Comparison of ENCODE assay signal across 35 cellular contexts in genomic region chr2:75964646-75965045, GRCh38.
"Had no signal": no experiment of that assay in that cellular context is flagged by ENCODE, and none has a peak within 500 bp of the region (broad histone marks: within the 10 kb centered on the region; RNA-seq: fewer than 3 reads in every experiment).

No MANE protein-coding gene starts in this region.

- H3K4me1 Mint-ChIP-seq: activated B cell treated with CpG ODN at 0.5 μM for 24 hours; activated CD4-positive, alpha-beta T cell treated with anti-CD3 and anti-CD28 coated beads, Interleukin-2, amount 10 ng/mL, durations not matched to agents 24 days and 14 days; activated naive CD8-positive, alpha-beta T cell treated with anti-CD3 and anti-CD28 coated beads for 36 hours; activated T-helper 17 cell treated with anti-CD3 and anti-CD28 coated beads, Interleukin-2, amount 50 U/mL, for 72 hours; brain; central memory CD8-positive, alpha-beta T cell had no signal

- DNase-seq: activated B cell treated with CpG ODN at 0.5 μM for 24 hours; activated CD4-positive, alpha-beta memory T cell treated with anti-CD3 and anti-CD28 coated beads for 36 hours; activated CD4-positive, alpha-beta T cell treated with anti-CD3 and anti-CD28 coated beads for 4 hours; activated CD4-positive, alpha-beta T cell treated with anti-CD3 and anti-CD28 coated beads, Interleukin-2, amount 10 ng/mL, durations not matched to agents 24 days and 14 days; activated CD4-positive, alpha-beta T cell treated with anti-CD3 and anti-CD28 coated beads, Interleukin-2, amount 50 U/mL, for 1 hour; activated CD4-positive, alpha-beta T cell treated with anti-CD3 and anti-CD28 coated beads, Interleukin-2, amount 50 U/mL, for 4 hours; activated CD4-positive, CD25-positive, alpha-beta regulatory T cell treated with anti-CD3 and anti-CD28 coated beads, Interleukin-2, amount 50 U/mL, for 72 hours; activated CD8-positive, alpha-beta memory T cell treated with anti-CD3 and anti-CD28 coated beads, Interleukin-2, amount 50 U/mL, for 4 hours; activated CD8-positive, alpha-beta T cell treated with anti-CD3 and anti-CD28 coated beads for 36 hours; activated effector memory CD4-positive, alpha-beta T cell treated with anti-CD3 and anti-CD28 coated beads, Interleukin-2, amount 50 U/mL, for 16 hours; activated gamma-delta T cell treated with Interleukin-2 at 50 U/mL for 16 hours; activated naive CD4-positive, alpha-beta T cell; activated naive CD4-positive, alpha-beta T cell treated with anti-CD3 and anti-CD28 coated beads for 36 hours; activated naive CD4-positive, alpha-beta T cell treated with anti-CD3 and anti-CD28 coated beads, Interleukin-2, amount 50 U/mL, for 16 hours; activated naive CD8-positive, alpha-beta T cell treated with anti-CD3 and anti-CD28 coated beads for 36 hours; activated T-cell treated with anti-CD3 and anti-CD28 coated beads for 4 hours; activated T-cell treated with anti-CD3 and anti-CD28 coated beads, Interleukin-2, amount 50 U/mL, for 1 hour; activated T-cell treated with anti-CD3 and anti-CD28 coated beads, Interleukin-2, amount 50 U/mL, for 4 hours; activated T-cell treated with anti-CD3 and anti-CD28 coated beads, Interleukin-2, amount 50 U/mL, for 72 hours; adrenal gland; amniotic stem cell; aorta; caudate nucleus; cerebellar nuclear complex; T-helper 2 cell; T-helper 9 cell had no signal

- H3K4me3 Mint-ChIP-seq: activated B cell treated with CpG ODN at 0.5 μM for 24 hours; activated CD4-positive, alpha-beta memory T cell treated with anti-CD3 and anti-CD28 coated beads for 36 hours; activated CD4-positive, alpha-beta T cell treated with anti-CD3 and anti-CD28 coated beads, Interleukin-2, amount 10 ng/mL, durations not matched to agents 24 days and 14 days; activated CD8-positive, alpha-beta T cell treated with anti-CD3 and anti-CD28 coated beads for 36 hours; activated naive CD4-positive, alpha-beta T cell treated with anti-CD3 and anti-CD28 coated beads for 36 hours; activated naive CD8-positive, alpha-beta T cell treated with anti-CD3 and anti-CD28 coated beads for 36 hours; activated T-cell treated with anti-CD3 and anti-CD28 coated beads, Interleukin-2, amount 50 U/mL, for 4 hours; activated T-cell treated with anti-CD3 and anti-CD28 coated beads, Interleukin-2, amount 50 U/mL, for 72 hours; activated T-helper 1 cell treated with anti-CD3 and anti-CD28 coated beads, Interleukin-12 subunit alpha, Interleukin-12 subunit beta, Interleukin-2, Interleukin-4 antibody, amounts not matched to agents 30 ng/mL and 10 ng/mL and 1 ng/mL, durations not matched to agents 14 hours and 24 hours and 36 hours; activated T-helper 17 cell treated with anti-CD3 and anti-CD28 coated beads, Interleukin-2, amount 50 U/mL, for 72 hours; brain; central memory CD8-positive, alpha-beta T cell; T-helper 1 cell treated with Interleukin-12 subunit alpha and Interleukin-12 subunit beta and Interleukin-4 antibody, amounts not matched to agents 30 μg/mL and 1 μg/mL, for 36 hours; T-helper 2 cell treated with Interferon-gamma antibody and Interleukin-4, amounts not matched to agents 5 μg/mL and 100 μg/mL, for 36 hours had no signal

- H3K4me1 ChIP-seq: adrenal gland had no signal

- H3K36me3 ChIP-seq: adrenal gland, cardiac muscle cell had no signal

- H3K4me3 ChIP-seq: adrenal gland, cardiac muscle cell had no signal

- H3K36me3 Mint-ChIP-seq: activated CD4-positive, alpha-beta memory T cell treated with anti-CD3 and anti-CD28 coated beads for 36 hours; activated naive CD4-positive, alpha-beta T cell treated with anti-CD3 and anti-CD28 coated beads, Interleukin-2, amount 50 U/mL, for 72 hours; activated naive CD8-positive, alpha-beta T cell treated with anti-CD3 and anti-CD28 coated beads for 36 hours; brain had no signal

- H3K27ac Mint-ChIP-seq: activated B cell treated with CpG ODN at 0.5 μM for 24 hours; activated CD4-positive, alpha-beta memory T cell treated with anti-CD3 and anti-CD28 coated beads for 36 hours; activated CD4-positive, alpha-beta T cell treated with anti-CD3 and anti-CD28 coated beads, Interleukin-2, amount 10 ng/mL, durations not matched to agents 24 days and 14 days; activated CD8-positive, alpha-beta T cell treated with anti-CD3 and anti-CD28 coated beads for 36 hours; activated naive CD4-positive, alpha-beta T cell treated with anti-CD3 and anti-CD28 coated beads for 36 hours; activated naive CD4-positive, alpha-beta T cell treated with anti-CD3 and anti-CD28 coated beads, Interleukin-2, amount 50 U/mL, for 72 hours; activated naive CD8-positive, alpha-beta T cell treated with anti-CD3 and anti-CD28 coated beads for 36 hours; activated T-cell treated with anti-CD3 and anti-CD28 coated beads, Interleukin-2, amount 50 U/mL, for 72 hours; activated T-helper 1 cell treated with anti-CD3 and anti-CD28 coated beads, Interleukin-12 subunit alpha, Interleukin-12 subunit beta, Interleukin-2, Interleukin-4 antibody, amounts not matched to agents 30 ng/mL and 10 ng/mL and 1 ng/mL, durations not matched to agents 14 hours and 24 hours and 36 hours; activated T-helper 17 cell treated with anti-CD3 and anti-CD28 coated beads, Interleukin-2, amount 50 U/mL, for 72 hours; brain; T-helper 1 cell treated with Interleukin-12 subunit alpha and Interleukin-12 subunit beta and Interleukin-4 antibody, amounts not matched to agents 30 μg/mL and 1 μg/mL, for 36 hours; T-helper 2 cell treated with Interferon-gamma antibody and Interleukin-4, amounts not matched to agents 5 μg/mL and 100 μg/mL, for 36 hours had no signal

- H3K9me3 Mint-ChIP-seq: activated CD4-positive, alpha-beta T cell treated with anti-CD3 and anti-CD28 coated beads, Interleukin-2, amount 10 ng/mL, durations not matched to agents 24 days and 14 days; activated naive CD8-positive, alpha-beta T cell treated with anti-CD3 and anti-CD28 coated beads for 36 hours; activated T-helper 1 cell treated with anti-CD3 and anti-CD28 coated beads, Interleukin-12 subunit alpha, Interleukin-12 subunit beta, Interleukin-2, Interleukin-4 antibody, amounts not matched to agents 30 ng/mL and 10 ng/mL and 1 ng/mL, durations not matched to agents 14 hours and 24 hours and 36 hours; T-helper 1 cell treated with Interleukin-12 subunit alpha and Interleukin-12 subunit beta and Interleukin-4 antibody, amounts not matched to agents 30 μg/mL and 1 μg/mL, for 36 hours had no signal

- H3K27ac ChIP-seq: adrenal gland, cardiac muscle cell, VCaP had no signal

- H3K27me3 ChIP-seq: adrenal gland, cardiac muscle cell had no signal

- ATAC-seq: activated CD8-positive, alpha-beta T cell treated with anti-CD3 and anti-CD28 coated beads for 36 hours; activated naive CD4-positive, alpha-beta T cell treated with anti-CD3 and anti-CD28 coated beads, Interleukin-2, amount 50 U/mL, for 72 hours; activated T-cell treated with anti-CD3 and anti-CD28 coated beads, Interleukin-2, amount 50 U/mL, for 4 hours; activated T-cell treated with anti-CD3 and anti-CD28 coated beads, Interleukin-2, amount 50 U/mL, for 72 hours; activated T-helper 17 cell treated with anti-CD3 and anti-CD28 coated beads, Interleukin-2, amount 50 U/mL, for 72 hours had no signal

- H3K9me3 ChIP-seq: adrenal gland had no signal

- H3K27me3 Mint-ChIP-seq: activated B cell treated with CpG ODN at 0.5 μM for 24 hours; activated CD4-positive, alpha-beta memory T cell treated with anti-CD3 and anti-CD28 coated beads for 36 hours; activated CD4-positive, alpha-beta T cell treated with anti-CD3 and anti-CD28 coated beads, Interleukin-2, amount 10 ng/mL, durations not matched to agents 24 days and 14 days; activated CD8-positive, alpha-beta T cell treated with anti-CD3 and anti-CD28 coated beads for 36 hours; activated naive CD8-positive, alpha-beta T cell treated with anti-CD3 and anti-CD28 coated beads for 36 hours; activated T-helper 17 cell treated with anti-CD3 and anti-CD28 coated beads, Interleukin-2, amount 50 U/mL, for 72 hours; central memory CD8-positive, alpha-beta T cell had no signal
